In genomic region chr11:107842412-107842811, GRCh38 we compare ENCODE assay signal across 1 cellular context.
A peak's percentile ranks its signal among the peaks of the same experiment; 100 is the strongest.
TF ChIP-seq lines count a peak whose summit lies in the region.

No MANE protein-coding gene starts in this region.

TF ChIP-seq in GM12878, 131 proteins besides CTCF, POLR2A, EP300 and RAD21:
- peak; percentile 65; the same call in 1 of the 2 replicates for TF ChIP-seq ZBTB33 (IDR thresholded peaks at IDR 0.05)
